Comparison of ENCODE assay signal across 12 cellular contexts in the genomic region with DNA sequence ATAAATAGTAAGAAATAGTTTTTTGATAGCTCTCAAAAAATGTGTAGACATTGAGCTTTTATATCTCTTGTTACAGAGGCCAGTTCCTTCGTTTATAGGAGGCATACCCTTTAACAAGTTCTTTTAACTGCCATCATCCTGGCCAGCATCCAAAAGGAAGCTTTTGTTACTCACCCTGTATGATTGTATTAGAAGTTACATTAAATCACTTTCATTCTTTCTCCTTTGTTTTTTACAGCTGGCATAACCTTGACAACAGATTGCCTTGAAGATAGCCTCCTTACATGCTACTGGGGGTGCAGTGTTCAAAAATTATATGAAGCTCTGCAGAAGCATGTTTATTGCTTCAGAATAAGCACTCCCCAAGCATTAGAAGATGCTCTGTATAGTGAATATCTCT. TPM values are rescaled to one million over a fixed set of nuclear protein-coding genes. Genes with fewer than 3 reads are reported as not detected.
DNase-seq lines count a peak whose midpoint lies in the region; TF ChIP-seq lines count a peak whose summit lies in the region.
"Had no signal": no experiment of that assay in that cellular context is flagged by ENCODE, and none has a peak within 500 bp of the region (broad histone marks: within the 10 kb centered on the region; RNA-seq: fewer than 3 reads in every experiment).

No MANE protein-coding gene starts in this region.

- H3K4me1 ChIP-seq in smooth muscle cell (ENCODE audit: low read depth) = no peaks in the 10 kb centered on the region
- H3K4me1 ChIP-seq: left lung had no signal

- H3K27ac ChIP-seq in smooth muscle cell (ENCODE audit: low read depth) = no peak overlapping the region
- H3K27ac ChIP-seq: left lung had no signal

- H3K4me2 ChIP-seq in smooth muscle cell = no peak overlapping the region

- H3K27me3 ChIP-seq in smooth muscle cell (ENCODE audit: low read depth) = no peaks in the 10 kb centered on the region
- H3K27me3 ChIP-seq: left lung had no signal

- no peaks in the 10 kb centered on the region for H3K79me2 ChIP-seq in smooth muscle cell (ENCODE audit: low read depth)

- no peak overlapping the region for H3K9ac ChIP-seq in smooth muscle cell (ENCODE audit: low read depth)

- no peaks in the 10 kb centered on the region for H3F3A ChIP-seq in smooth muscle cell (ENCODE audit: low read depth)

- WGBS in smooth muscle cell (ENCODE audit: low lambda C conversion rate) = 75% methylated on average over 1 of the region's 1 CpG

- H3K4me3 ChIP-seq in cardiac fibroblast (replicated peaks in 1 of 2; ENCODE audit: low read depth in 2 of 2, low read length in 2 of 2) (no peak overlapping the region), smooth muscle cell (no peak overlapping the region)
- H3K4me3 ChIP-seq: left lung had no signal

- H4K20me1 ChIP-seq in smooth muscle cell (ENCODE audit: low read depth) = no peaks in the 10 kb centered on the region

- no peak for TF ChIP-seq CTCF in cardiac fibroblast (IDR thresholded peaks at IDR 0.05; ENCODE audit: low read depth, low read length)
- TF ChIP-seq CTCF in smooth muscle cell (IDR thresholded peaks at IDR 0.05; ENCODE audit: borderline replicate concordance, insufficient read depth, poor library complexity, severe bottlenecking) = no peak

- H3K9me3 ChIP-seq in smooth muscle cell (replicated peaks; ENCODE audit: low read depth) = no peaks in the 10 kb centered on the region
- H3K9me3 ChIP-seq: left lung had no signal

- DNase-seq in ELR (ENCODE audit: low read depth) (peak; percentile 75), M059J (ENCODE audit: low read depth) (peak; percentile 70), cardiac fibroblast (ENCODE audit: low read depth in 2 of 2) (peak; percentile 61 to 73), non-pigmented ciliary epithelial cell (ENCODE audit: low read depth) (peak; percentile 26), smooth muscle cell (lab: John Stamatoyannopoulos, UW; ENCODE audit: unreplicated experiment) (no peak), COLO829 (ENCODE audit: low spot score) (no peak), activated gamma-delta T cell treated with Interleukin-2 at 50 U/mL for 16 hours (no peak)
- DNase-seq: activated CD4-positive, alpha-beta T cell treated with anti-CD3 and anti-CD28 coated beads for 36 hours; CD4-positive, alpha-beta T cell; left lung; nephron progenitor cell; OCI-M1 had no signal

- H2AFZ ChIP-seq in smooth muscle cell (ENCODE audit: low read depth) = no peak overlapping the region

- no peaks in the 10 kb centered on the region for H3K36me3 ChIP-seq in smooth muscle cell (ENCODE audit: low read depth)

RNA-seq across cellular contexts. Expression of gene CGRRF1, which starts 20.1 kb away (rescaled TPM):
- total RNA-seq in M059J (2014; rRNA removed; shearing (Covaris generic)) = 13.0 and 13.9 TPM in 2 replicates
- 18.4 and 20.7 TPM in 2 replicates for total RNA-seq in smooth muscle cell
- polyA plus RNA-seq in smooth muscle cell = 20.5 and 30.6 TPM in 2 replicates

RNA-seq across cellular contexts. Expression of gene SAMD4A, which starts 37.1 kb away (rescaled TPM):
- 3.8 and 7.7 TPM in 2 replicates for total RNA-seq in M059J (2014; rRNA removed; shearing (Covaris generic))
- total RNA-seq in smooth muscle cell = 36.7 and 52.3 TPM in 2 replicates
- polyA plus RNA-seq in smooth muscle cell = 9.2 and 17.6 TPM in 2 replicates

RNA-seq across cellular contexts. Expression of gene GMFB, which starts 41.0 kb away (rescaled TPM):
- total RNA-seq in M059J (2014; rRNA removed; shearing (Covaris generic)) = 53.0 and 63.3 TPM in 2 replicates
- total RNA-seq in smooth muscle cell = 73.5 and 86.1 TPM in 2 replicates
- 25.7 and 26.8 TPM in 2 replicates for polyA plus RNA-seq in smooth muscle cell

Comparison
In these comparisons a context has a peak if more than half of its experiments do, and no peak if none do; other contexts are left out.
1. DNase-seq: peak in ELR (single experiment), M059J (single experiment), cardiac fibroblast (2 of 2) and non-pigmented ciliary epithelial cell (single experiment); none in smooth muscle cell (single experiment), COLO829 (single experiment) and activated gamma-delta T cell treated with Interleukin-2 at 50 U/mL for 16 hours (single experiment).